17 cellular contexts compared by ENCODE assay signal in the genomic region with DNA sequence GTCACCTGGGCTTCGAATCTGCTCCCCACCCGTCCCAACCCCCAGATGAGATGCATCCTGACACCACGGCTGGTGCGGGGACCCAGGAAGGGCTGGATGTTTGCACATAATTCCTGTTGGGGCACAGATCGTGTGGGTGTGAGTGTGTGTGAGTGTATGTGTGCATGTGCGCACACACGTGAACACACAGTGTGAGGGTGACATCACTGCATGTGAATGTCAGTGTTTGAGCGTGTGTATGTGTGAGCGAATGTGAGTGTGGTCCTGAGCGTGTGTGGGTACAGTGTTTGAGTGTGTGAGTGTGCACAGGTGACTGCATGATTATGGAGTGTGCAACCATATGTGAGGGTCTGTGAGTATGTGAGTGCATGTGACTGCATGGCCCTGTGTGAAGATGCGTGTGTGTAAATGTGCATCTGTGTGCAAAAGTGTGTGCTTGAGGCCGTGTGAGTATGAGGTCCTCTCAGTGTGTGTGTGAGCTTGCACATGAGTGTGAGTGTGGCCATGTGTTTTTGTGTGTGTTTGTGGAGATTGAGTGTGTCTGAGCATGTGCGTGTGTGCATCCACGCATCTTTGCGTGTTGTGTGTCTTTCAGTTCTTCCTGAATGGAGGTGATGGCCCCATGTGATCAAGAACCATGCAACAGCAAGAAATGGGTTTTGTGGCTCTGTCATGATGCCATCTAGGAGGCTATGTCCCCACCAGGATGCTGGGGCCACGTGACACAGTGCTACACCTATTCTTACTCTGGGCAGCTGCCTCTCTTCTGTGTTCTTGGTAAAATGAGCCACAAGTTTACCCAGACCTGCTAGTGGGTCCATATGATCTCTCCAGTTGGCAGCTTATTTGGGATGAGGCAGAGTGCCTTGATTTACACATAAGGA.
DNase-seq lines count a peak whose midpoint lies in the region; ATAC-seq, FAIRE-seq and TF ChIP-seq lines count a peak whose summit lies in the region.
"Had no signal": no experiment of that assay in that cellular context is flagged by ENCODE, and none has a peak within 500 bp of the region (broad histone marks: within the 10 kb centered on the region; RNA-seq: fewer than 3 reads in every experiment).

No MANE protein-coding gene starts in this region.

- H3K18ac ChIP-seq in trophoblast cell (ENCODE audit: low read length), result no peak overlapping the region

- no peak overlapping the region for H3K14ac ChIP-seq in trophoblast cell (ENCODE audit: low read length)

- TF ChIP-seq CTCF in HepG2 (CRISPR knock-in tag; IDR thresholded peaks at IDR 0.05), result no peak
- no peak for TF ChIP-seq CTCF in right lobe of liver (IDR thresholded peaks at IDR 0.05)
- no peak for TF ChIP-seq CTCF in bronchial epithelial cell (IDR thresholded peaks at IDR 0.05; ENCODE audit: insufficient read depth, low read length, severe bottlenecking)

- H3K27me3 ChIP-seq in HepG2 (ENCODE audit: control insufficient read depth in 1 of 2, insufficient read depth in 2 of 2, low read length in 2 of 2) (peaks cover 4 to 18% of the 10 kb centered on the region in 2 experiments; a peak in 2 of 5 replicates), right lobe of liver (no peaks in the 10 kb centered on the region), bronchial epithelial cell (ENCODE audit: control insufficient read depth, insufficient read depth, low read length) (peaks cover 3% of the 10 kb centered on the region), trophoblast cell (ENCODE audit: insufficient read depth, low read length) (no peaks in the 10 kb centered on the region)
- H3K27me3 ChIP-seq: BLaER1 had no signal

- H4K91ac ChIP-seq in trophoblast cell (ENCODE audit: low read depth, low read length), result no peak overlapping the region

- DNase-seq in HepG2 (ENCODE audit: low spot score) (no peak), right lobe of liver (no peak), bronchial epithelial cell (ENCODE audit: low read depth) (no peak), trophoblast cell (no peak), SHP77 treated with DMSO at 0.1 percent for 48 hours (lab: John Stamatoyannopoulos, UW) (no peak), NCI-H1694 treated with DMSO at 0.1 percent for 48 hours (lab: John Stamatoyannopoulos, UW) (no peak), dedifferentiated amniotic fluid mesenchymal stem cell (ENCODE audit: extremely low spot score) (no peak)
- DNase-seq: Caco-2; CD8-positive, alpha-beta memory T cell; DND-41; GDM1; GM23248; H7; KG1 had no signal

- no peak overlapping the region for H2BK12ac ChIP-seq in trophoblast cell (ENCODE audit: low read length)

- H3K9ac ChIP-seq in HepG2 (ENCODE audit: insufficient read depth, low read depth, low read length), result no peak overlapping the region
- H3K9ac ChIP-seq in trophoblast cell (ENCODE audit: low read length), result no peak overlapping the region
- H3K9ac ChIP-seq: BLaER1, GM23248 had no signal

- in situ Hi-C loops in HepG2 (cut with HindIII; ENCODE audit: extremely low pct_ligation_motif_present, low pct_unique_long_range_greater_than_20kb), result no loop called here

- no peak overlapping the region for H3K4ac ChIP-seq in trophoblast cell (ENCODE audit: low read depth, low read length)

- H4K12ac ChIP-seq in trophoblast cell (ENCODE audit: low read depth, low read length), result no peak overlapping the region

- ATAC-seq in HepG2 (no peak), right lobe of liver (no peak)

- CTCF ChIA-PET in HepG2 (lab: Yijun Ruan, JAX; ENCODE audit: low intra/inter-chr PET ratio, low total read pairs), result no interaction called here

- no peaks in the 10 kb centered on the region for H3K79me1 ChIP-seq in trophoblast cell (ENCODE audit: low read length)

- POLR2A ChIA-PET in HepG2 (lab: Yijun Ruan, JAX), result no interaction called here

- no TSS peak for BruUV-seq in HepG2 (replicated peaks; lab: Mats Ljungman, UMichigan)

- no peaks in the 10 kb centered on the region for H3K79me2 ChIP-seq in HepG2 (ENCODE audit: insufficient read depth, low read length)
- H3K79me2 ChIP-seq in trophoblast cell (ENCODE audit: control insufficient read depth, insufficient read depth, low read length, poor library complexity), result no peaks in the 10 kb centered on the region

- intact Hi-C loops in HepG2 (cut with micrococcal nuclease; ENCODE audit: unreplicated experiment), result no loop called here
- intact Hi-C loops in right lobe of liver (cut with DNase I), result no loop called here

- WGBS in HepG2 (ENCODE audit: low lambda C conversion rate), result 45% methylated on average over 16 of the region's 16 CpGs
- WGBS in right lobe of liver (ENCODE audit: insufficient coverage, low coverage, low lambda C conversion rate, missing lambda C conversion rate), result 71% methylated on average over 7 of the region's 16 CpGs
- WGBS in trophoblast cell (ENCODE audit: extremely low coverage, insufficient coverage, insufficient read length), result no CpG with 5 or more reads among the region's 16 CpGs

- TF ChIP-seq POLR2A in HepG2 (IDR thresholded peaks at IDR 0.05; ENCODE audit: insufficient read depth in 1 of 2, low read depth in 2 of 2, low read length in 2 of 2), result no peak
- no peak for TF ChIP-seq POLR2A in right lobe of liver (IDR thresholded peaks at IDR 0.05)

- H3K4me3 ChIP-seq in HepG2 (replicated peaks in 1 of 3; ENCODE audit: insufficient read depth in 1 of 3, low read depth in 2 of 3, low read length in 3 of 3), result no peak overlapping the region
- H3K4me3 ChIP-seq in right lobe of liver, result no peak overlapping the region
- H3K4me3 ChIP-seq in bronchial epithelial cell (ENCODE audit: low read depth, low read length), result no peak overlapping the region
- H3K4me3 ChIP-seq in trophoblast cell (ENCODE audit: low read depth, low read length), result peak overlapping the region; percentile 16
- H3K4me3 ChIP-seq: BLaER1, GM23248 had no signal

- no peaks in the 10 kb centered on the region for H3K4me1 ChIP-seq in HepG2 (ENCODE audit: insufficient read depth, low read length)
- no peaks in the 10 kb centered on the region for H3K4me1 ChIP-seq in right lobe of liver
- H3K4me1 ChIP-seq in trophoblast cell (ENCODE audit: control insufficient read depth in 1 of 2, insufficient read depth in 2 of 2, low read length in 2 of 2), result no peaks in the 10 kb centered on the region
- H3K4me1 ChIP-seq: BLaER1 had no signal

- H3K27ac ChIP-seq in HepG2 (ENCODE audit: extremely low read length, insufficient read depth, low read length) (no peak overlapping the region), right lobe of liver (no peak overlapping the region), trophoblast cell (ENCODE audit: low read depth, low read length) (no peak overlapping the region)
- H3K27ac ChIP-seq: 22Rv1, BLaER1, GM23248 had no signal

- no peak for TF ChIP-seq RAD21 in HepG2 (CRISPR knock-in tag; IDR thresholded peaks at IDR 0.05)

- no peak overlapping the region for H2AK5ac ChIP-seq in trophoblast cell (ENCODE audit: low read length)

- TF ChIP-seq EP300 in HepG2 (IDR thresholded peaks at IDR 0.05; ENCODE audit: low read depth in 2 of 2, low read length in 2 of 2) (no peak), HepG2 (CRISPR knock-in tag; IDR thresholded peaks at IDR 0.05; ENCODE audit: borderline replicate concordance) (no peak)

- H2BK120ac ChIP-seq in trophoblast cell (ENCODE audit: insufficient read depth, low read length, poor library complexity), result no peak overlapping the region

- H3K4me2 ChIP-seq in HepG2 (ENCODE audit: low read depth, low read length) (no peak overlapping the region), trophoblast cell (ENCODE audit: low read length) (no peak overlapping the region)
- H3K4me2 ChIP-seq: BLaER1 had no signal

- no peak overlapping the region for H2AFZ ChIP-seq in HepG2 (ENCODE audit: low read length)
- no peak overlapping the region for H2AFZ ChIP-seq in trophoblast cell (ENCODE audit: insufficient read depth, low read length, poor library complexity)
- H2AFZ ChIP-seq: GM23248 had no signal

- H4K20me1 ChIP-seq in HepG2 (ENCODE audit: insufficient read depth, low read length), result no peaks in the 10 kb centered on the region
- H4K20me1 ChIP-seq: BLaER1 had no signal

- no peaks in the 10 kb centered on the region for H3K36me3 ChIP-seq in HepG2 (replicated peaks in 1 of 2; ENCODE audit: control insufficient read depth in 1 of 2, insufficient read depth in 2 of 2, low read length in 2 of 2)
- no peaks in the 10 kb centered on the region for H3K36me3 ChIP-seq in right lobe of liver
- H3K36me3 ChIP-seq in bronchial epithelial cell (ENCODE audit: control insufficient read depth, insufficient read depth, low read length), result no peaks in the 10 kb centered on the region
- H3K36me3 ChIP-seq in trophoblast cell (ENCODE audit: control insufficient read depth in 1 of 2, insufficient read depth in 2 of 2, low read length in 2 of 2), result no peaks in the 10 kb centered on the region
- H3K36me3 ChIP-seq: BLaER1 had no signal

- H4K8ac ChIP-seq in trophoblast cell (ENCODE audit: low read depth, low read length), result no peak overlapping the region

- no peak overlapping the region for H2BK5ac ChIP-seq in trophoblast cell (ENCODE audit: low read depth, low read length, poor library complexity)

- FAIRE-seq in HepG2 (lab: Jason Lieb, UNC) (no peak), bronchial epithelial cell (lab: Jason Lieb, UNC) (peak; percentile 83)
- FAIRE-seq: GM18507 had no signal

- peak overlapping the region; percentile 50 for H3K23ac ChIP-seq in trophoblast cell (ENCODE audit: low read length)

- H3K9me3 ChIP-seq in HepG2 (ENCODE audit: low read length), result no peaks in the 10 kb centered on the region
- H3K9me3 ChIP-seq in right lobe of liver, result no peaks in the 10 kb centered on the region
- peaks cover 2% of the 10 kb centered on the region for H3K9me3 ChIP-seq in trophoblast cell (ENCODE audit: insufficient read depth, low read depth, low read length)
- H3K9me3 ChIP-seq: BLaER1, Caco-2 had no signal

TF ChIP-seq in HepG2, 621 proteins besides CTCF, POLR2A, EP300 and RAD21 (continues in another document):
- TF ChIP-seq, protein P1, sequence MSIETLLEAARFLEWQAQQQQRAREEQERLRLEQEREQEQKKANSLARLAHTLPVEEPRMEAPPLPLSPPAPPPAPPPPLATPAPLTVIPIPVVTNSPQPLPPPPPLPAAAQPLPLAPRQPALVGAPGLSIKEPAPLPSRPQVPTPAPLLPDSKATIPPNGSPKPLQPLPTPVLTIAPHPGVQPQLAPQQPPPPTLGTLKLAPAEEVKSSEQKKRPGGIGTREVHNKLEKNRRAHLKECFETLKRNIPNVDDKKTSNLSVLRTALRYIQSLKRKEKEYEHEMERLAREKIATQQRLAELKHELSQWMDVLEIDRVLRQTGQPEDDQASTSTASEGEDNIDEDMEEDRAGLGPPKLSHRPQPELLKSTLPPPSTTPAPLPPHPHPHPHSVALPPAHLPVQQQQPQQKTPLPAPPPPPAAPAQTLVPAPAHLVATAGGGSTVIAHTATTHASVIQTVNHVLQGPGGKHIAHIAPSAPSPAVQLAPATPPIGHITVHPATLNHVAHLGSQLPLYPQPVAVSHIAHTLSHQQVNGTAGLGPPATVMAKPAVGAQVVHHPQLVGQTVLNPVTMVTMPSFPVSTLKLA (IDR thresholded peaks at IDR 0.05), result peak; percentile 94
- TF ChIP-seq CEBPB (IDR thresholded peaks at IDR 0.05; ENCODE audit: borderline replicate concordance, low read depth, low read length) (no peak), ZNF816 (CRISPR knock-in tag; IDR thresholded peaks at IDR 0.05; ENCODE audit: borderline replicate concordance) (no peak)
